13 cellular contexts compared by ENCODE assay signal in genomic region chr13:75049936-75050335, GRCh38.
A peak's percentile ranks its signal among the peaks of the same experiment; 100 is the strongest.
DNase-seq lines count a peak whose midpoint lies in the region; ATAC-seq and TF ChIP-seq lines count a peak whose summit lies in the region.
"Had no signal": no experiment of that assay in that cellular context is flagged by ENCODE, and none has a peak within 500 bp of the region (broad histone marks: within the 10 kb centered on the region; RNA-seq: fewer than 3 reads in every experiment).

No MANE protein-coding gene starts in this region.

- no peaks in the 10 kb centered on the region for H3K4me1 ChIP-seq in left lung
- H3K4me1 ChIP-seq: BLaER1 had no signal

- H3K4me1 Mint-ChIP-seq in nephron: peaks cover 34% of the 10 kb centered on the region
- H3K4me1 Mint-ChIP-seq in T-helper 2 cell treated with Interferon-gamma antibody and Interleukin-4, amounts not matched to agents 5 μg/mL and 100 μg/mL, for 36 hours (ENCODE audit: low read depth): no peaks in the 10 kb centered on the region

- no peaks in the 10 kb centered on the region for H3K36me3 Mint-ChIP-seq in nephron (ENCODE audit: low read depth)
- H3K36me3 Mint-ChIP-seq in T-helper 2 cell treated with Interferon-gamma antibody and Interleukin-4, amounts not matched to agents 5 μg/mL and 100 μg/mL, for 36 hours (ENCODE audit: low read depth): no peaks in the 10 kb centered on the region

- H3K9me3 ChIP-seq in left lung: peaks cover 0 to 5% of the 10 kb centered on the region in 2 donors
- H3K9me3 ChIP-seq: BLaER1 had no signal

- H3K27ac ChIP-seq in left lung: no peak overlapping the region
- H3K27ac ChIP-seq: 22Rv1, BLaER1 had no signal

- intact Hi-C loops in left lung (cut with DNase I): no loop called here

- TF ChIP-seq CTCF in fibroblast of pulmonary artery (IDR thresholded peaks at IDR 0.05; ENCODE audit: low read length, missing control alignments) (no peak), nephron (IDR thresholded peaks at IDR 0.05; ENCODE audit: unreplicated experiment in 3 of 3) (no peak), left lung (IDR thresholded peaks at IDR 0.05) (no peak)

- no peaks in the 10 kb centered on the region for H3K36me3 ChIP-seq in left lung
- H3K36me3 ChIP-seq: BLaER1 had no signal

- no peaks in the 10 kb centered on the region for H3K27me3 ChIP-seq in left lung
- H3K27me3 ChIP-seq: BLaER1 had no signal

- H3K27me3 Mint-ChIP-seq in nephron (ENCODE audit: low read depth): no peaks in the 10 kb centered on the region
- H3K27me3 Mint-ChIP-seq in T-helper 2 cell treated with Interferon-gamma antibody and Interleukin-4, amounts not matched to agents 5 μg/mL and 100 μg/mL, for 36 hours (ENCODE audit: low read depth): no peaks in the 10 kb centered on the region

- DNase-seq in A172 (ENCODE audit: low spot score) (peak; percentile 5), astrocyte of the hippocampus (ENCODE audit: low read depth, low spot score) (peak; percentile 20), fibroblast of pulmonary artery (ENCODE audit: low read depth) (peak; percentile 25), DMS153 treated with DMSO at 0.1 percent for 48 hours (lab: John Stamatoyannopoulos, UW; ENCODE audit: unreplicated experiment) (no peak), left lung (no peak), SKM-1 (lab: John Stamatoyannopoulos, UW; ENCODE audit: unreplicated experiment) (no peak)
- no peak for DNase-seq in T-helper 2 cell treated with Interferon-gamma antibody and Interleukin-4, amounts not matched to agents 5 μg/mL and 100 μg/mL, for 36 hours (ENCODE audit: low spot score)
- DNase-seq: AML-193, H7 had no signal

- H3K4me3 Mint-ChIP-seq in nephron: no peak overlapping the region
- H3K4me3 Mint-ChIP-seq in T-helper 2 cell treated with Interferon-gamma antibody and Interleukin-4, amounts not matched to agents 5 μg/mL and 100 μg/mL, for 36 hours: no peak overlapping the region
- H3K4me3 Mint-ChIP-seq: GM23338 had no signal

- H3K27ac Mint-ChIP-seq in nephron: peak overlapping the region; percentile 94 to 97 (median 97)
- H3K27ac Mint-ChIP-seq in T-helper 2 cell treated with Interferon-gamma antibody and Interleukin-4, amounts not matched to agents 5 μg/mL and 100 μg/mL, for 36 hours: no peak overlapping the region
- H3K27ac Mint-ChIP-seq: GM23338 had no signal

- H3K9me3 Mint-ChIP-seq in nephron: no peaks in the 10 kb centered on the region
- H3K9me3 Mint-ChIP-seq in T-helper 2 cell treated with Interferon-gamma antibody and Interleukin-4, amounts not matched to agents 5 μg/mL and 100 μg/mL, for 36 hours: no peaks in the 10 kb centered on the region
- H3K9me3 Mint-ChIP-seq: GM23338 had no signal

- ATAC-seq in left lung: no peak
- ATAC-seq: GM23338 had no signal

- H3K4me3 ChIP-seq in fibroblast of pulmonary artery (replicated peaks; ENCODE audit: low read depth, low read length) (no peak overlapping the region), left lung (no peak overlapping the region)
- H3K4me3 ChIP-seq: BLaER1, GM23338 had no signal

Comparison
In these comparisons a context has a peak if more than half of its experiments do, and no peak if none do; other contexts are left out.
1. DNase-seq: peak in A172 (single experiment), astrocyte of the hippocampus (single experiment) and fibroblast of pulmonary artery (single experiment); none in T-helper 2 cell treated with Interferon-gamma antibody and Interleukin-4, amounts not matched to agents 5 μg/mL and 100 μg/mL, for 36 hours (single experiment), DMS153 treated with DMSO at 0.1 percent for 48 hours (single experiment), left lung (0 of 2) and SKM-1 (single experiment).